Comparison of ENCODE assay signal across 8 cellular contexts in genomic region chr7:129435414-129435829, GRCh38. TPM values are rescaled to one million over a fixed set of nuclear protein-coding genes. Genes with fewer than 3 reads are reported as not detected.
DNase-seq lines count a peak whose midpoint lies in the region; ATAC-seq, FAIRE-seq and TF ChIP-seq lines count a peak whose summit lies in the region.

No MANE protein-coding gene starts in this region.

- FAIRE-seq in A549 (lab: Jason Lieb, UNC) = no peak

- POLR2A ChIA-PET in A549 (lab: Yijun Ruan, JAX) = no interaction called here

- DNase-seq in A549 (ENCODE audit: low read depth in 1 of 2, low spot score in 1 of 2) = no peak
- no peak for DNase-seq in H7
- DNase-seq in activated naive CD4-positive, alpha-beta T cell treated with anti-CD3 and anti-CD28 coated beads, Interleukin-2, amount 50 U/mL, for 72 hours (ENCODE audit: low spot score in 2 of 2) = no peak
- no peak for DNase-seq in hypothalamus (lab: John Stamatoyannopoulos, UW)
- DNase-seq in NCI-H2227 (lab: John Stamatoyannopoulos, UW; ENCODE audit: unreplicated experiment) = no peak
- DNase-seq in NCI-H146 treated with DMSO at 0.1 percent for 48 hours (lab: John Stamatoyannopoulos, UW; ENCODE audit: unreplicated experiment) = no peak

- WGBS in A549 (ENCODE audit: missing lambda C conversion rate) = 93% methylated on average over 2 of the region's 2 CpGs

- H3K9me3 Mint-ChIP-seq in activated naive CD4-positive, alpha-beta T cell treated with anti-CD3 and anti-CD28 coated beads, Interleukin-2, amount 50 U/mL, for 72 hours = peaks cover 0 to 5% of the 10 kb centered on the region in 2 donors

- TF ChIP-seq CTCF in A549 (IDR thresholded peaks at IDR 0.05) = no peak

- CTCF ChIA-PET in A549 (lab: Yijun Ruan, JAX) = interaction anchor here (0.9 to 2.0 kb wide), 3 partner anchors 29 to 67 kb away, joined by 3 to 9 read pairs (median 3); no protein-coding TSS in a partner anchor

- no peak for TF ChIP-seq RAD21 in A549 (conservative IDR thresholded peaks at IDR 0.05 in 1 of 2, IDR thresholded peaks at IDR 0.05 in 1 of 2)

- H3K36me3 Mint-ChIP-seq in activated naive CD4-positive, alpha-beta T cell treated with anti-CD3 and anti-CD28 coated beads, Interleukin-2, amount 50 U/mL, for 72 hours = peaks cover 28 to 37% of the 10 kb centered on the region in 2 donors

- no peak for TF ChIP-seq EP300 in A549 (IDR thresholded peaks at IDR 0.05)

- H3K4me1 ChIP-seq in A549 = peaks cover 24% of the 10 kb centered on the region

- no peak for TF ChIP-seq POLR2A in A549 (IDR thresholded peaks at IDR 0.05; ENCODE audit: low read length)

- no peaks in the 10 kb centered on the region for H3K9me3 ChIP-seq in A549
- H3K9me3 ChIP-seq in iPS-18c (ENCODE audit: control insufficient read depth, insufficient read depth, low read length) = peaks cover under 1% of the 10 kb centered on the region

- peak overlapping the region; percentile 94 to 98 for H3K27ac Mint-ChIP-seq in activated naive CD4-positive, alpha-beta T cell treated with anti-CD3 and anti-CD28 coated beads, Interleukin-2, amount 50 U/mL, for 72 hours

- peaks cover 14% of the 10 kb centered on the region for H3K27me3 ChIP-seq in H7 (ENCODE audit: control insufficient read depth, insufficient read depth, low read length)

- no peak for ATAC-seq in A549
- peak; percentile 3 to 26 for ATAC-seq in activated naive CD4-positive, alpha-beta T cell treated with anti-CD3 and anti-CD28 coated beads, Interleukin-2, amount 50 U/mL, for 72 hours
- ATAC-seq in GM21528 (IDR thresholded peaks at IDR 0.05; ENCODE audit: low FRiP score, unreplicated experiment) = no peak

- H3K36me3 ChIP-seq in H7 (replicated peaks; ENCODE audit: control insufficient read depth, insufficient read depth, low read length) = peaks cover 1% of the 10 kb centered on the region; the same call in 1 of the 2 replicates

- peak overlapping the region; percentile 77 for H3K4me2 ChIP-seq in A549

- H3K4me3 ChIP-seq in A549 = peak overlapping the region; percentile 85; the same call in 1 of the 3 replicates
- peak overlapping the region; percentile 85 for H3K4me3 ChIP-seq in H7 (ENCODE audit: insufficient read depth, low read depth, low read length)
- H3K4me3 ChIP-seq in iPS-18c (ENCODE audit: insufficient read depth, low read depth, low read length) = peak overlapping the region; percentile 80

- H3K27ac ChIP-seq in A549 = no peak overlapping the region; a peak in 1 of 6 replicates

TF ChIP-seq in A549, 52 proteins besides CTCF, POLR2A, EP300 and RAD21:
- TF ChIP-seq RNF2 (IDR thresholded peaks at IDR 0.05; ENCODE audit: borderline replicate concordance, low read depth) (no peak), HMGXB4 (CRISPR knock-in tag; IDR thresholded peaks at IDR 0.05; ENCODE audit: borderline replicate concordance) (no peak), USF2 (IDR thresholded peaks at IDR 0.05) (no peak), REST (IDR thresholded peaks at IDR 0.05) (no peak), CBX8 (IDR thresholded peaks at IDR 0.05) (no peak)

RNA-seq across cellular contexts. Expression of gene STRIP2, which starts 1.2 kb away (rescaled TPM):
- polyA plus RNA-seq in A549 (2011; rRNA removed) (4.9 and 6.5 TPM in 2 replicates), A549 (2017; fragmentation: RNase III; extraction: RNeasy Plus Mini Kit Qiagen cat#74134 plus additional on column Dnase treatment) (4.7 to 7.2 TPM (median 5.7 TPM) in 3 replicates)
- 3.0 and 3.9 TPM in 2 replicates for polyA plus RNA-seq in A549 (2012; cell fraction: cytosol; rRNA removed)
- polyA plus RNA-seq in A549 (2012; cell fraction: nucleus; rRNA removed) = 8.0 and 8.9 TPM in 2 replicates
- polyA minus RNA-seq in A549 (2011; rRNA and poly(A)+ RNA removed) = 4.6 and 5.1 TPM in 2 replicates
- 3.8 and 5.1 TPM in 2 replicates for total RNA-seq in H7 (2014; rRNA removed; shearing (Covaris generic))
- total RNA-seq in activated naive CD4-positive, alpha-beta T cell treated with anti-CD3 and anti-CD28 coated beads, Interleukin-2, amount 50 U/mL, for 72 hours = 100 to 1,000 TPM in 1 of 2 donors, 10 to 100 TPM in 1; 49.2 to 120 TPM

Comparison
In these comparisons a context has a peak if more than half of its experiments do, and no peak if none do; other contexts are left out.
1. ATAC-seq: peak in activated naive CD4-positive, alpha-beta T cell treated with anti-CD3 and anti-CD28 coated beads, Interleukin-2, amount 50 U/mL, for 72 hours (2 of 2); none in A549 (0 of 2) and GM21528 (single experiment).
2. Peak in every context shown above with its lines, with median percentiles within 50 percentile points of each other: H3K4me3 ChIP-seq.